27 cellular contexts compared by ENCODE assay signal in the genomic region with DNA sequence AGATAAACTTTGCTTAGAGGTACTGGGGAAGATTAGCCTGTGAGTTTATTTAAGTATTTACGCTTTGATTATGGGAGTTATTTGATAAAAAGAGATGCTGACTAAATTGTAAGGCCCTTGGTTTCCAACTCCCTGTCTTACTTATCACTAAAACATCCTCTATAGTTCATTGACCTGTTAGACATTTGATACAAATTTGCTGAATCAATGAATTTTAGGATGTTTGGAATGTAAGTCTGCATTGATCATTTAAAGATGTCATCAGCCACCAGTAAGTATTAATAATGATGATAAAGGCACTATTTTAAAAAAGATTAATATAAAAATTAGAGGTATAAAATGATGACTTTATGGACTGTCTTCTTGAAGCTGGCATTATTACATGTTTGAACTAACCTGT.
"Had no signal": no experiment of that assay in that cellular context is flagged by ENCODE, and none has a peak within 500 bp of the region (broad histone marks: within the 10 kb centered on the region; RNA-seq: fewer than 3 reads in every experiment).

No MANE protein-coding gene starts in this region.

- ATAC-seq: effector memory CD8-positive, alpha-beta T cell; esophagus mucosa; gastrocnemius medialis; left cardiac atrium; left lung; left ventricle myocardium superior; lower lobe of right lung; mucosa of descending colon had no signal

- H3K9me3 Mint-ChIP-seq: dendritic cell treated with granulocyte-macrophage colony-stimulating factor and Interleukin-4, amounts not matched to agents 40 ng/mL and 50 ng/mL, for 4 days; endodermal cell had no signal

- H3K27ac ChIP-seq: colonic mucosa, epithelial cell of prostate, esophagus squamous epithelium, gastrocnemius medialis, left lung, lower lobe of right lung had no signal

- H3K27me3 Mint-ChIP-seq: dendritic cell treated with granulocyte-macrophage colony-stimulating factor and Interleukin-4, amounts not matched to agents 40 ng/mL and 50 ng/mL, for 4 days had no signal

- H3K36me3 Mint-ChIP-seq: naive B cell had no signal

- H3K27ac Mint-ChIP-seq: dendritic cell treated with granulocyte-macrophage colony-stimulating factor and Interleukin-4, amounts not matched to agents 40 ng/mL and 50 ng/mL, for 4 days; effector memory CD8-positive, alpha-beta T cell; endodermal cell; mesothelial cell of epicardium; naive B cell had no signal

- H3K36me3 ChIP-seq: colonic mucosa, esophagus squamous epithelium, gastrocnemius medialis, heart right ventricle, left lung, lower lobe of right lung had no signal

- H3K9me3 ChIP-seq: colonic mucosa, esophagus squamous epithelium, gastrocnemius medialis, heart right ventricle, left lung, lower lobe of right lung, mucosa of descending colon had no signal

- DNase-seq: colonic mucosa; cortex of kidney; effector CD8-positive, alpha-beta T cell; effector memory CD8-positive, alpha-beta T cell; endodermal cell; erythroblast; esophagus squamous epithelium; foreskin fibroblast; foreskin melanocyte; gastrocnemius medialis; glutamatergic neuron; heart right ventricle; hippocampal formation; left cardiac atrium; left lung; left ventricle myocardium superior; lower lobe of right lung; mesenchymal stem cell; mucosa of descending colon; naive B cell had no signal

- H3K4me1 Mint-ChIP-seq: endodermal cell, naive B cell had no signal

- H3K4me3 ChIP-seq: colonic mucosa, esophagus squamous epithelium, gastrocnemius medialis, heart right ventricle, left lung, lower lobe of right lung, mucosa of descending colon had no signal

- H3K4me3 Mint-ChIP-seq: dendritic cell treated with granulocyte-macrophage colony-stimulating factor and Interleukin-4, amounts not matched to agents 40 ng/mL and 50 ng/mL, for 4 days; effector memory CD8-positive, alpha-beta T cell; endodermal cell; mesothelial cell of epicardium; naive B cell had no signal

- H3K4me1 ChIP-seq: colonic mucosa, esophagus squamous epithelium had no signal

- FAIRE-seq: endometrium, islet of Langerhans, keratinocyte had no signal

- H3K27me3 ChIP-seq: colonic mucosa, esophagus squamous epithelium, gastrocnemius medialis, heart right ventricle, left lung had no signal
